In the genomic region with DNA sequence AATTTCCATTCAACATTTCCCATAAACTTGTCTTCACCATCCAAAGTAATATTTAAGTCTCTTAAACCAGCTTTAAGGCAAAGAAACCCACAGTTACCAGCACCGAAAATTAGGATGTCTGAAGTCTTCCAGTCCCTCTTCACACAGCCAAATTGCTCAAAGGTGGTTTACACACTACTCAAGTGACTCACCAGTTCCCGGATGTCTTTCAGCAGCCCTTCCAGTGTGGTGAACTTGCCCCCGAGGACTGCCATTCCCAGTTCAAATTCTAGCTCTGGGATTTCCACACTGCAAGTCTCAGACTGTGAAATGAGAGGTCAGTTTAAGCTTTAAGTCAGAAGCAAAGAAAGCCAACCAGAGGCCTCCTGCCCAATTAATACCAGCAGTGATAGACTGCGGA, we compare ENCODE assay signal across 19 cellular contexts. TPM values are rescaled to one million over a fixed set of nuclear protein-coding genes. Genes with fewer than 3 reads are reported as not detected.
DNase-seq lines count a peak whose midpoint lies in the region; ATAC-seq and TF ChIP-seq lines count a peak whose summit lies in the region.
"Had no signal": no experiment of that assay in that cellular context is flagged by ENCODE, and none has a peak within 500 bp of the region (broad histone marks: within the 10 kb centered on the region; RNA-seq: fewer than 3 reads in every experiment).

No MANE protein-coding gene starts in this region.

- H3K4me1 ChIP-seq in CD4-positive, alpha-beta memory T cell (ENCODE audit: insufficient read depth, low read length) = peaks cover 30% of the 10 kb centered on the region
- H3K4me1 ChIP-seq in heart right ventricle = peaks cover 4 to 19% (median 11%) of the 10 kb centered on the region in 9 donors

- no peaks in the 10 kb centered on the region for H3K9me3 Mint-ChIP-seq in CD4-positive, alpha-beta memory T cell
- no peaks in the 10 kb centered on the region for H3K9me3 Mint-ChIP-seq in activated T-helper 2 cell treated with anti-CD3 and anti-CD28 coated beads, Interferon-gamma antibody, Interleukin-2, Interleukin-4, amounts not matched to agents 10 μg/mL and 5 μg/mL and 100 μg/mL, durations not matched to agents 14 hours and 24 hours and 36 hours
- peaks cover 3% of the 10 kb centered on the region for H3K9me3 Mint-ChIP-seq in glutamatergic neuron (ENCODE audit: unreplicated experiment)
- no peaks in the 10 kb centered on the region for H3K9me3 Mint-ChIP-seq in T-helper 2 cell treated with Interferon-gamma antibody and Interleukin-4, amounts not matched to agents 5 μg/mL and 100 μg/mL, for 36 hours

- intact Hi-C loops in CD4-positive, alpha-beta memory T cell (cut with micrococcal nuclease) = no loop called here
- intact Hi-C loops in activated T-helper 2 cell treated with anti-CD3 and anti-CD28 coated beads, Interferon-gamma antibody, Interleukin-2, Interleukin-4, amounts not matched to agents 10 μg/mL and 5 μg/mL and 100 μg/mL, durations not matched to agents 14 hours and 24 hours and 36 hours (cut with micrococcal nuclease) = no loop called here
- intact Hi-C loops in heart right ventricle (cut with DNase I) = no loop called here

- H3K27ac Mint-ChIP-seq in CD4-positive, alpha-beta memory T cell = peak overlapping the region in 4 of 7 donors; percentile 9 to 68 (median 40)
- H3K27ac Mint-ChIP-seq in activated T-helper 2 cell treated with anti-CD3 and anti-CD28 coated beads, Interferon-gamma antibody, Interleukin-2, Interleukin-4, amounts not matched to agents 10 μg/mL and 5 μg/mL and 100 μg/mL, durations not matched to agents 14 hours and 24 hours and 36 hours = peak overlapping the region; percentile 19
- no peak overlapping the region for H3K27ac Mint-ChIP-seq in glutamatergic neuron (ENCODE audit: unreplicated experiment)
- no peak overlapping the region for H3K27ac Mint-ChIP-seq in T-helper 2 cell treated with Interferon-gamma antibody and Interleukin-4, amounts not matched to agents 5 μg/mL and 100 μg/mL, for 36 hours

- ATAC-seq in heart right ventricle = no peak

- H3K4me1 Mint-ChIP-seq in CD4-positive, alpha-beta memory T cell = peaks cover 27 to 63% (median 42%) of the 10 kb centered on the region in 4 donors
- peaks cover 55% of the 10 kb centered on the region for H3K4me1 Mint-ChIP-seq in activated T-helper 2 cell treated with anti-CD3 and anti-CD28 coated beads, Interferon-gamma antibody, Interleukin-2, Interleukin-4, amounts not matched to agents 10 μg/mL and 5 μg/mL and 100 μg/mL, durations not matched to agents 14 hours and 24 hours and 36 hours (ENCODE audit: low read depth)
- peaks cover 7% of the 10 kb centered on the region for H3K4me1 Mint-ChIP-seq in glutamatergic neuron (ENCODE audit: low read depth, unreplicated experiment)
- H3K4me1 Mint-ChIP-seq in T-helper 2 cell treated with Interferon-gamma antibody and Interleukin-4, amounts not matched to agents 5 μg/mL and 100 μg/mL, for 36 hours (ENCODE audit: low read depth) = peaks cover 28% of the 10 kb centered on the region

- H3K27me3 Mint-ChIP-seq in CD4-positive, alpha-beta memory T cell = no peaks in the 10 kb centered on the region
- H3K27me3 Mint-ChIP-seq in activated T-helper 2 cell treated with anti-CD3 and anti-CD28 coated beads, Interferon-gamma antibody, Interleukin-2, Interleukin-4, amounts not matched to agents 10 μg/mL and 5 μg/mL and 100 μg/mL, durations not matched to agents 14 hours and 24 hours and 36 hours (ENCODE audit: low read depth) = no peaks in the 10 kb centered on the region
- peaks cover 3% of the 10 kb centered on the region for H3K27me3 Mint-ChIP-seq in glutamatergic neuron (ENCODE audit: unreplicated experiment)
- no peaks in the 10 kb centered on the region for H3K27me3 Mint-ChIP-seq in T-helper 2 cell treated with Interferon-gamma antibody and Interleukin-4, amounts not matched to agents 5 μg/mL and 100 μg/mL, for 36 hours (ENCODE audit: low read depth)

- H3K4me3 Mint-ChIP-seq in CD4-positive, alpha-beta memory T cell = no peak overlapping the region
- H3K4me3 Mint-ChIP-seq in activated T-helper 2 cell treated with anti-CD3 and anti-CD28 coated beads, Interferon-gamma antibody, Interleukin-2, Interleukin-4, amounts not matched to agents 10 μg/mL and 5 μg/mL and 100 μg/mL, durations not matched to agents 14 hours and 24 hours and 36 hours (ENCODE audit: low read depth) = no peak overlapping the region
- H3K4me3 Mint-ChIP-seq in glutamatergic neuron (ENCODE audit: unreplicated experiment) = no peak overlapping the region
- H3K4me3 Mint-ChIP-seq in T-helper 2 cell treated with Interferon-gamma antibody and Interleukin-4, amounts not matched to agents 5 μg/mL and 100 μg/mL, for 36 hours = no peak overlapping the region

- H3K36me3 ChIP-seq in CD4-positive, alpha-beta memory T cell (ENCODE audit: insufficient read depth, low read length) = peaks cover 80% of the 10 kb centered on the region
- peaks cover 0 to 91% (median 58%) of the 10 kb centered on the region in 9 donors for H3K36me3 ChIP-seq in heart right ventricle

- H3K36me3 Mint-ChIP-seq in CD4-positive, alpha-beta memory T cell = peaks cover 77 to 91% of the 10 kb centered on the region in 2 donors
- H3K36me3 Mint-ChIP-seq in activated T-helper 2 cell treated with anti-CD3 and anti-CD28 coated beads, Interferon-gamma antibody, Interleukin-2, Interleukin-4, amounts not matched to agents 10 μg/mL and 5 μg/mL and 100 μg/mL, durations not matched to agents 14 hours and 24 hours and 36 hours (ENCODE audit: low read depth) = peaks cover 91% of the 10 kb centered on the region
- peaks cover 4% of the 10 kb centered on the region for H3K36me3 Mint-ChIP-seq in glutamatergic neuron (ENCODE audit: unreplicated experiment)
- H3K36me3 Mint-ChIP-seq in T-helper 2 cell treated with Interferon-gamma antibody and Interleukin-4, amounts not matched to agents 5 μg/mL and 100 μg/mL, for 36 hours (ENCODE audit: low read depth) = peaks cover 83% of the 10 kb centered on the region

- no peak overlapping the region for H3K27ac ChIP-seq in CD4-positive, alpha-beta memory T cell (ENCODE audit: low read depth, low read length)
- H3K27ac ChIP-seq in heart right ventricle = no peak overlapping the region
- H3K27ac ChIP-seq: cardiac muscle cell, neutrophil, SJCRH30, skin epidermis, tibial artery had no signal

- CTCF ChIA-PET in CD4-positive, alpha-beta memory T cell (lab: Charles Lee; ENCODE audit: partially characterized antibody) = interaction anchor here (1.3 to 2.2 kb wide), 3 partner anchors 8 to 323 kb away, joined by 6 to 12 read pairs (median 9); a partner anchor contains a TSS

- whole genome bisulfite sequencing in heart right ventricle, 2 donors = 95 to 97% methylated on average over 4 of the region's 4 CpGs

- H3K27me3 ChIP-seq in CD4-positive, alpha-beta memory T cell (ENCODE audit: insufficient read depth, low read length) = no peaks in the 10 kb centered on the region
- no peaks in the 10 kb centered on the region for H3K27me3 ChIP-seq in heart right ventricle
- H3K27me3 ChIP-seq: cardiac muscle cell, neutrophil, SJCRH30, tibial artery had no signal

- POLR2A ChIA-PET in CD4-positive, alpha-beta memory T cell (lab: Charles Lee; ENCODE audit: partially characterized antibody) = interaction anchor here (6.8 kb wide), 1 partner anchor 10 kb away, joined by 100 read pairs; a partner anchor contains a TSS

- no peak overlapping the region for H3K4me3 ChIP-seq in CD4-positive, alpha-beta memory T cell (ENCODE audit: low read length in 2 of 2)
- H3K4me3 ChIP-seq in foreskin fibroblast (ENCODE audit: low read depth in 1 of 2, low read length in 2 of 2) (no peak overlapping the region), heart right ventricle (no peak overlapping the region)
- H3K4me3 ChIP-seq: cardiac muscle cell, SJCRH30, skin epidermis, tibial artery had no signal

- no peaks in the 10 kb centered on the region for H3K9me3 ChIP-seq in CD4-positive, alpha-beta memory T cell (ENCODE audit: control insufficient read depth in 1 of 2, low read length in 2 of 2)
- no peaks in the 10 kb centered on the region for H3K9me3 ChIP-seq in heart right ventricle
- H3K9me3 ChIP-seq: Caco-2, neutrophil, SJCRH30, tibial artery had no signal

- DNase-seq in CD4-positive, alpha-beta memory T cell = no peak
- DNase-seq in HCEC 1CT (peak; percentile 57), foreskin fibroblast (peak; percentile 18 to 28), DMS 273 treated with DMSO at 0.1 percent for 48 hours (lab: John Stamatoyannopoulos, UW) (no peak), glutamatergic neuron (no peak), heart right ventricle (no peak)
- no peak for DNase-seq in activated T-helper 2 cell treated with anti-CD3 and anti-CD28 coated beads, Interferon-gamma antibody, Interleukin-2, Interleukin-4, amounts not matched to agents 10 μg/mL and 5 μg/mL and 100 μg/mL, durations not matched to agents 14 hours and 24 hours and 36 hours (ENCODE audit: low spot score)
- DNase-seq in T-helper 2 cell treated with Interferon-gamma antibody and Interleukin-4, amounts not matched to agents 5 μg/mL and 100 μg/mL, for 36 hours (ENCODE audit: low spot score) = no peak
- DNase-seq: Caco-2, KBM-7, NCI-H1694 treated with DMSO at 0.1 percent for 48 hours, NCI-H82, SJCRH30, tibial artery had no signal

- TF ChIP-seq CTCF in foreskin fibroblast (IDR thresholded peaks at IDR 0.05; ENCODE audit: low read depth, low read length) (no peak), glutamatergic neuron (IDR thresholded peaks at IDR 0.05; ENCODE audit: partially characterized antibody, unreplicated experiment) (no peak), heart right ventricle (IDR thresholded peaks at IDR 0.05) (no peak)

RNA-seq across cellular contexts. Expression of a gene that starts 5.1 kb away (rescaled TPM):
- total RNA-seq in CD4-positive, alpha-beta memory T cell = 10 to 100 TPM; 59.5 to 73.4 TPM
- 10 to 100 TPM; 45.8 to 48.1 TPM for polyA plus RNA-seq in CD4-positive, alpha-beta memory T cell
- total RNA-seq in activated T-helper 2 cell treated with anti-CD3 and anti-CD28 coated beads, Interferon-gamma antibody, Interleukin-2, Interleukin-4, amounts not matched to agents 10 μg/mL and 5 μg/mL and 100 μg/mL, durations not matched to agents 14 hours and 24 hours and 36 hours = 84.1 and 84.7 TPM in 2 replicates
- 61.9 TPM for total RNA-seq in glutamatergic neuron (ENCODE audit: unreplicated experiment)
- 10 to 100 TPM; 17.3 to 32.9 (median 22.6) TPM for total RNA-seq in heart right ventricle
- 10 to 100 TPM in 1 of 2 donors, 1 to 10 TPM in 1; 5.5 to 44.7 TPM for polyA plus RNA-seq in heart right ventricle

RNA-seq across cellular contexts. Expression of a gene that starts 9.0 kb away (rescaled TPM):
- not detected for total RNA-seq in CD4-positive, alpha-beta memory T cell
- not detected for polyA plus RNA-seq in CD4-positive, alpha-beta memory T cell
- total RNA-seq in activated T-helper 2 cell treated with anti-CD3 and anti-CD28 coated beads, Interferon-gamma antibody, Interleukin-2, Interleukin-4, amounts not matched to agents 10 μg/mL and 5 μg/mL and 100 μg/mL, durations not matched to agents 14 hours and 24 hours and 36 hours = not detected in 2 replicates
- not detected for total RNA-seq in glutamatergic neuron (ENCODE audit: unreplicated experiment)
- not detected for total RNA-seq in heart right ventricle
- not detected for polyA plus RNA-seq in heart right ventricle
- total RNA-seq: cardiac muscle cell, endothelial cell of umbilical vein, lower leg skin, SJCRH30 had no signal
- polyA plus RNA-seq: cardiac muscle cell, endothelial cell of umbilical vein had no signal

RNA-seq across cellular contexts. Expression of a gene that starts 9.9 kb away (rescaled TPM):
- total RNA-seq in CD4-positive, alpha-beta memory T cell = 10 to 100 TPM; 19.9 to 23.1 TPM
- polyA plus RNA-seq in CD4-positive, alpha-beta memory T cell = 10 to 100 TPM in 1 of 2 donors, 1 to 10 TPM in 1; 2.3 to 20.6 TPM
- 30.4 and 34.3 TPM in 2 replicates for total RNA-seq in activated T-helper 2 cell treated with anti-CD3 and anti-CD28 coated beads, Interferon-gamma antibody, Interleukin-2, Interleukin-4, amounts not matched to agents 10 μg/mL and 5 μg/mL and 100 μg/mL, durations not matched to agents 14 hours and 24 hours and 36 hours
- 17.0 TPM for total RNA-seq in glutamatergic neuron (ENCODE audit: unreplicated experiment)
- 1 to 10 TPM; 6.1 to 9.2 (median 7.0) TPM for total RNA-seq in heart right ventricle
- 1 to 10 TPM; 6.3 to 7.1 TPM for polyA plus RNA-seq in heart right ventricle

RNA-seq across cellular contexts. Expression of a gene that starts 40.4 kb away (rescaled TPM):
- not detected for total RNA-seq in CD4-positive, alpha-beta memory T cell
- polyA plus RNA-seq in CD4-positive, alpha-beta memory T cell = not detected
- not detected in 2 replicates for total RNA-seq in activated T-helper 2 cell treated with anti-CD3 and anti-CD28 coated beads, Interferon-gamma antibody, Interleukin-2, Interleukin-4, amounts not matched to agents 10 μg/mL and 5 μg/mL and 100 μg/mL, durations not matched to agents 14 hours and 24 hours and 36 hours
- total RNA-seq in glutamatergic neuron (ENCODE audit: unreplicated experiment) = not detected
- total RNA-seq in heart right ventricle = under 1 TPM in 2 of 10 donors, not detected in 8; 0.26 to 0.28 TPM
- under 1 TPM in 1 of 2 donors, not detected in 1; 0.75 TPM for polyA plus RNA-seq in heart right ventricle
- total RNA-seq: endothelial cell of umbilical vein, lower leg skin, SJCRH30 had no signal
- polyA plus RNA-seq: endothelial cell of umbilical vein had no signal

RNA-seq across cellular contexts. Expression of a gene that starts 47.0 kb away (rescaled TPM):
- not detected for total RNA-seq in CD4-positive, alpha-beta memory T cell
- polyA plus RNA-seq in CD4-positive, alpha-beta memory T cell = not detected
- not detected in 2 replicates for total RNA-seq in activated T-helper 2 cell treated with anti-CD3 and anti-CD28 coated beads, Interferon-gamma antibody, Interleukin-2, Interleukin-4, amounts not matched to agents 10 μg/mL and 5 μg/mL and 100 μg/mL, durations not matched to agents 14 hours and 24 hours and 36 hours
- total RNA-seq in glutamatergic neuron (ENCODE audit: unreplicated experiment) (not detected), heart right ventricle (under 1 TPM in 1 of 10 donors, not detected in 9; 0.64 TPM)
- under 1 TPM in 1 of 2 donors, not detected in 1; 0.12 TPM for polyA plus RNA-seq in heart right ventricle
- total RNA-seq: endothelial cell of umbilical vein, lower leg skin, SJCRH30 had no signal
- polyA plus RNA-seq: endothelial cell of umbilical vein had no signal

Comparison
In these comparisons a context has a peak if more than half of its experiments do, and no peak if none do; other contexts are left out.
1. DNase-seq: peak in HCEC 1CT (single experiment) and foreskin fibroblast (2 of 2); none in CD4-positive, alpha-beta memory T cell (0 of 5), activated T-helper 2 cell treated with anti-CD3 and anti-CD28 coated beads, Interferon-gamma antibody, Interleukin-2, Interleukin-4, amounts not matched to agents 10 μg/mL and 5 μg/mL and 100 μg/mL, durations not matched to agents 14 hours and 24 hours and 36 hours (single experiment), DMS 273 treated with DMSO at 0.1 percent for 48 hours (single experiment), glutamatergic neuron (single experiment), T-helper 2 cell treated with Interferon-gamma antibody and Interleukin-4, amounts not matched to agents 5 μg/mL and 100 μg/mL, for 36 hours (single experiment) and heart right ventricle (0 of 2).
2. H3K27ac Mint-ChIP-seq: peak in CD4-positive, alpha-beta memory T cell (4 of 7) and activated T-helper 2 cell treated with anti-CD3 and anti-CD28 coated beads, Interferon-gamma antibody, Interleukin-2, Interleukin-4, amounts not matched to agents 10 μg/mL and 5 μg/mL and 100 μg/mL, durations not matched to agents 14 hours and 24 hours and 36 hours (single experiment); none in glutamatergic neuron (single experiment) and T-helper 2 cell treated with Interferon-gamma antibody and Interleukin-4, amounts not matched to agents 5 μg/mL and 100 μg/mL, for 36 hours (single experiment).